In genomic region chr2:17821535-17822451, GRCh38 we compare ENCODE assay signal across 11 cellular contexts. TPM values are rescaled to one million over a fixed set of nuclear protein-coding genes. Genes with fewer than 3 reads are reported as not detected.
DNase-seq lines count a peak whose midpoint lies in the region; ATAC-seq and TF ChIP-seq lines count a peak whose summit lies in the region.
"Had no signal": no experiment of that assay in that cellular context is flagged by ENCODE, and none has a peak within 500 bp of the region (broad histone marks: within the 10 kb centered on the region; RNA-seq: fewer than 3 reads in every experiment).

No MANE protein-coding gene starts in this region.

- no peak overlapping the region for H3K9ac ChIP-seq in mesenchymal stem cell (ENCODE audit: low read length)
- H3K9ac ChIP-seq: KMS-11 had no signal

- H2BK12ac ChIP-seq in mesenchymal stem cell (ENCODE audit: low read length in 2 of 2) = no peak overlapping the region

- H3K36me3 ChIP-seq in mesenchymal stem cell (ENCODE audit: control insufficient read depth in 1 of 2, insufficient read depth in 2 of 2, low read depth in 1 of 2, low read length in 2 of 2) = no peaks in the 10 kb centered on the region
- H3K36me3 ChIP-seq in tibial nerve = no peaks in the 10 kb centered on the region
- H3K36me3 ChIP-seq: colonic mucosa had no signal

- no peak overlapping the region for H3K4ac ChIP-seq in mesenchymal stem cell (ENCODE audit: low read depth in 1 of 2, low read length in 2 of 2)

- no peak overlapping the region for H2AK5ac ChIP-seq in mesenchymal stem cell (ENCODE audit: low read length, severe bottlenecking)

- no peak for TF ChIP-seq POLR2A in tibial nerve (IDR thresholded peaks at IDR 0.05)

- H3K27me3 ChIP-seq in mesenchymal stem cell (ENCODE audit: control insufficient read depth in 1 of 2, insufficient read depth in 1 of 2, low read length in 2 of 2) (no peaks in the 10 kb centered on the region), tibial nerve (no peaks in the 10 kb centered on the region)
- H3K27me3 ChIP-seq: colonic mucosa had no signal

- DNase-seq in MV-4-11 (lab: John Stamatoyannopoulos, UW) (peak; percentile 59), mesenchymal stem cell (peak; percentile 6), tibial nerve (ENCODE audit: low spot score in 2 of 2) (no peak), cortex of kidney (lab: John Stamatoyannopoulos, UW) (no peak)
- no peak for DNase-seq in NK-92 treated with Interleukin-12 subunit alpha and Interleukin-12 subunit beta, amount 100 ng/mL, for 24 hours (lab: John Stamatoyannopoulos, UW)
- no peak for DNase-seq in activated CD4-positive, alpha-beta T cell treated with anti-CD3 and anti-CD28 coated beads for 48 hours
- DNase-seq: colonic mucosa; stimulated activated CD8-positive, alpha-beta memory T cell treated with anti-CD3 and anti-CD28 coated beads, Interleukin-4, amount 100 ng/mL, for 48 hours had no signal

- no peaks in the 10 kb centered on the region for H3K9me3 ChIP-seq in mesenchymal stem cell (ENCODE audit: control insufficient read depth, low read length)
- no peaks in the 10 kb centered on the region for H3K9me3 ChIP-seq in tibial nerve
- H3K9me3 ChIP-seq: colonic mucosa had no signal

- 60% methylated on average over 6 of the region's 7 CpGs for WGBS in mesenchymal stem cell
- 30 to 32% methylated on average over 7 of the region's 7 CpGs for WGBS in tibial nerve, 2 donors

- no peak for TF ChIP-seq CTCF in tibial nerve (IDR thresholded peaks at IDR 0.05)

- no peak overlapping the region for H2BK5ac ChIP-seq in mesenchymal stem cell (ENCODE audit: low read depth, low read length, poor library complexity, severe bottlenecking)

- no peak overlapping the region for H4K8ac ChIP-seq in mesenchymal stem cell (ENCODE audit: low read length)

- no peak overlapping the region for H3K18ac ChIP-seq in mesenchymal stem cell (ENCODE audit: low read depth in 1 of 2, low read length in 2 of 2)

- no peak overlapping the region for H2BK15ac ChIP-seq in mesenchymal stem cell (ENCODE audit: low read depth, poor library complexity, severe bottlenecking)

- no peak overlapping the region for H2AFZ ChIP-seq in mesenchymal stem cell (ENCODE audit: low read depth, low read length)

- no peaks in the 10 kb centered on the region for H3K4me1 ChIP-seq in mesenchymal stem cell (ENCODE audit: control insufficient read depth, insufficient read depth, low read depth, low read length)
- peaks cover 0 to 17% (median 8%) of the 10 kb centered on the region in 4 donors for H3K4me1 ChIP-seq in tibial nerve
- H3K4me1 ChIP-seq: colonic mucosa had no signal

- H3K27ac ChIP-seq in mesenchymal stem cell (ENCODE audit: low read length, poor library complexity, severe bottlenecking) = no peak overlapping the region
- H3K27ac ChIP-seq in tibial nerve = peak overlapping the region in 1 of 4 donors; percentile 52
- H3K27ac ChIP-seq: colonic mucosa, KMS-11 had no signal

- no peak overlapping the region for H2BK120ac ChIP-seq in mesenchymal stem cell (ENCODE audit: low read depth, low read length)

- no peak overlapping the region for H3K23ac ChIP-seq in mesenchymal stem cell (ENCODE audit: low read length in 2 of 2)

- H3K4me2 ChIP-seq in mesenchymal stem cell (ENCODE audit: low read length, poor library complexity, severe bottlenecking) = no peak overlapping the region
- H3K4me2 ChIP-seq: KMS-11 had no signal

- H3K14ac ChIP-seq in mesenchymal stem cell (ENCODE audit: low read length in 2 of 2) = no peak overlapping the region

- no peaks in the 10 kb centered on the region for H3K79me1 ChIP-seq in mesenchymal stem cell (replicated peaks; ENCODE audit: low read length, poor library complexity, severe bottlenecking)

- no peak overlapping the region for H4K91ac ChIP-seq in mesenchymal stem cell (ENCODE audit: low read length)

- H3K4me3 ChIP-seq in mesenchymal stem cell (ENCODE audit: insufficient read depth in 1 of 2, low read depth in 1 of 2, low read length in 2 of 2) = no peak overlapping the region
- no peak overlapping the region for H3K4me3 ChIP-seq in tibial nerve
- H3K4me3 ChIP-seq: colonic mucosa had no signal

- no peak for TF ChIP-seq EP300 in tibial nerve (IDR thresholded peaks at IDR 0.05)

- ATAC-seq in GM18508 (IDR thresholded peaks at IDR 0.05; ENCODE audit: insufficient read depth, unreplicated experiment) (peak; percentile 31), GM21526 (IDR thresholded peaks at IDR 0.05; ENCODE audit: low FRiP score, unreplicated experiment) (peak; percentile 48)

RNA-seq across cellular contexts. Expression of gene MSGN1, which starts 5.5 kb away (rescaled TPM):
- not detected for polyA plus RNA-seq in mesenchymal stem cell (2013, experiment 1 of 2)
- not detected for polyA plus RNA-seq in mesenchymal stem cell (2013, experiment 2 of 2)
- not detected for total RNA-seq in tibial nerve
- total RNA-seq: colonic mucosa had no signal

RNA-seq across cellular contexts. Expression of gene KCNS3, which starts 56.7 kb away (rescaled TPM):
- 5.2 TPM for polyA plus RNA-seq in mesenchymal stem cell (2013, experiment 1 of 2)
- polyA plus RNA-seq in mesenchymal stem cell (2013, experiment 2 of 2) = 5.2 TPM
- total RNA-seq in tibial nerve = 10 to 100 TPM in 3 of 4 donors, 1 to 10 TPM in 1; 9.6 to 24.3 (median 16.5) TPM

Comparison
In these comparisons a context has a peak if more than half of its experiments do, and no peak if none do; other contexts are left out.
1. DNase-seq: peak in MV-4-11 (single experiment) and mesenchymal stem cell (single experiment); none in NK-92 treated with Interleukin-12 subunit alpha and Interleukin-12 subunit beta, amount 100 ng/mL, for 24 hours (single experiment), activated CD4-positive, alpha-beta T cell treated with anti-CD3 and anti-CD28 coated beads for 48 hours (single experiment), tibial nerve (0 of 2) and cortex of kidney (single experiment).